ENCODE assay signal across 22 cellular contexts in the genomic region with DNA sequence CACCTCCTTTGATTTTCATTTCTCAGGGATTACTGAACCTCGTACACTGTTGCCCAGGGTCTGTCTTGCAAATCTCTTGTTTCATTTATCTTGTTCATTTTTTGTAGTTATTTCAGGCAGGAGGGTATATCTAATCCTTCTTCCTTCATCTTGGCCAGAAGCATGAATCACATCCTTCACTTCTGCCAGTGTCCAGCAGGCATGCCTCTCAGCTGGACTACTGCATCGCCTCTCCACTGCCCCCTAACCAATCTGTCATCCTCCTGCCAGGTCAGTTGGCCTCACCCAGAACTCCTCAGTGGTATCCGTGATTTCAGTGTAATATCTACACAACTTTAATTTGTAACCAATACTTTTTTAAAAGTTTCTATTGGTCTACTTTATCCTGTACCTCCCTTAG.
DNase-seq lines count a peak whose midpoint lies in the region; TF ChIP-seq lines count a peak whose summit lies in the region.
"Had no signal": no experiment of that assay in that cellular context is flagged by ENCODE, and none has a peak within 500 bp of the region (broad histone marks: within the 10 kb centered on the region; RNA-seq: fewer than 3 reads in every experiment).

No MANE protein-coding gene starts in this region.

- WGBS in endodermal cell (ENCODE audit: insufficient coverage in 1 of 2, insufficient read length in 1 of 2), 2 experiments, result 80 to 86% methylated on average over 1 to 3 of the region's 3 CpGs
- WGBS in testis, 2 donors, result 79 to 84% methylated on average over 3 of the region's 3 CpGs

- H3K27me3 ChIP-seq in endodermal cell (ENCODE audit: control insufficient read depth, insufficient read depth, low read length, poor library complexity, severe bottlenecking), result no peaks in the 10 kb centered on the region
- H3K27me3 ChIP-seq in neural progenitor cell, result no peaks in the 10 kb centered on the region
- no peaks in the 10 kb centered on the region for H3K27me3 ChIP-seq in testis
- no peaks in the 10 kb centered on the region for H3K27me3 ChIP-seq in osteoblast (ENCODE audit: insufficient read depth, low read length)
- H3K27me3 ChIP-seq: BE2C had no signal

- H3K9ac ChIP-seq in endodermal cell (ENCODE audit: extremely low read depth, low read length, poor library complexity, severe bottlenecking), result no peak overlapping the region
- H3K9ac ChIP-seq in neural progenitor cell, result no peak overlapping the region

- H3K9me3 ChIP-seq in endodermal cell (ENCODE audit: control insufficient read depth, low read length) (no peaks in the 10 kb centered on the region), neural progenitor cell (ENCODE audit: low read depth) (no peaks in the 10 kb centered on the region), testis (no peaks in the 10 kb centered on the region), osteoblast (ENCODE audit: low read depth, low read length) (peaks cover 5% of the 10 kb centered on the region)
- H3K9me3 ChIP-seq: BE2C had no signal

- H3K4me3 ChIP-seq in endodermal cell (ENCODE audit: low read length) (no peak overlapping the region), neural progenitor cell (no peak overlapping the region), testis (no peak overlapping the region), osteoblast (ENCODE audit: insufficient read depth, low read length) (no peak overlapping the region)
- H3K4me3 ChIP-seq: A549, GM12878, K562 had no signal

- H3K9me3 Mint-ChIP-seq in endodermal cell, result peaks cover 5% of the 10 kb centered on the region
- peaks cover 8% of the 10 kb centered on the region for H3K9me3 Mint-ChIP-seq in neural progenitor cell

- H3K4me1 Mint-ChIP-seq in endodermal cell (no peaks in the 10 kb centered on the region), neural progenitor cell (peaks cover 4% of the 10 kb centered on the region)
- H3K4me1 Mint-ChIP-seq: CD8-positive, alpha-beta memory T cell had no signal

- H3K79me2 ChIP-seq in neural progenitor cell (ENCODE audit: low read depth) (no peaks in the 10 kb centered on the region), osteoblast (ENCODE audit: insufficient read depth, low read length) (no peaks in the 10 kb centered on the region)

- intact Hi-C loops in testis (cut with DNase I; ENCODE audit: low total_unique reads), result no loop called here

- in situ Hi-C loops in ACHN (cut with HindIII; ENCODE audit: low pct_ligation_motif_present, low pct_unique_long_range_greater_than_20kb, low sequenced_read_pairs), result no loop called here

- TF ChIP-seq CTCF in endodermal cell (conservative IDR thresholded peaks at IDR 0.05) (peak; percentile 27), neural progenitor cell (IDR thresholded peaks at IDR 0.05) (peak; percentile 12), testis (IDR thresholded peaks at IDR 0.05) (no peak), osteoblast (IDR thresholded peaks at IDR 0.05; ENCODE audit: extremely low read depth, low read depth, low read length) (no peak)

- no peaks in the 10 kb centered on the region for H3K4me1 ChIP-seq in endodermal cell (ENCODE audit: control insufficient read depth, insufficient read depth, low read length)
- H3K4me1 ChIP-seq in neural progenitor cell, result peaks cover 3% of the 10 kb centered on the region
- H3K4me1 ChIP-seq in testis, result no peaks in the 10 kb centered on the region
- H3K4me1 ChIP-seq in osteoblast (ENCODE audit: insufficient read depth, low read length), result no peaks in the 10 kb centered on the region
- H3K4me1 ChIP-seq: A549, BE2C had no signal

- no peak overlapping the region for H3K4me3 Mint-ChIP-seq in endodermal cell
- no peak overlapping the region for H3K4me3 Mint-ChIP-seq in neural progenitor cell
- H3K4me3 Mint-ChIP-seq: CD4-positive, CD25-positive, alpha-beta regulatory T cell; CD8-positive, alpha-beta memory T cell had no signal

- H3K36me3 Mint-ChIP-seq in endodermal cell (ENCODE audit: low read depth), result no peaks in the 10 kb centered on the region
- peaks cover 2% of the 10 kb centered on the region for H3K36me3 Mint-ChIP-seq in neural progenitor cell
- H3K36me3 Mint-ChIP-seq: CD4-positive, CD25-positive, alpha-beta regulatory T cell; CD8-positive, alpha-beta memory T cell had no signal

- DNase-seq in ACHN (peak; percentile 24), RKO (ENCODE audit: low spot score) (peak; percentile 3), endodermal cell (no peak), neural progenitor cell (ENCODE audit: low spot score) (no peak), SKM-1 treated with dmso at 0.1 percent for 144 hours (lab: John Stamatoyannopoulos, UW; ENCODE audit: unreplicated experiment) (no peak), testis (no peak), osteoblast (ENCODE audit: insufficient read length, low spot score, missing footprints) (no peak)
- DNase-seq: BE2C; C1 segment of cervical spinal cord; CD4-positive, CD25-positive, alpha-beta regulatory T cell; CD8-positive, alpha-beta memory T cell; COR-L47; DMS 273 treated with DMSO at 0.1 percent for 48 hours; DMS53; DND-41; EL; HCEC 1CT; IMR-90 had no signal

- H2AFZ ChIP-seq in neural progenitor cell (replicated peaks) (no peak overlapping the region), osteoblast (ENCODE audit: low read length) (no peak overlapping the region)

- H4K20me1 ChIP-seq in neural progenitor cell (ENCODE audit: low read depth) (no peaks in the 10 kb centered on the region), osteoblast (ENCODE audit: insufficient read depth, low read length) (no peaks in the 10 kb centered on the region)

- no peaks in the 10 kb centered on the region for H3F3A ChIP-seq in neural progenitor cell (ENCODE audit: low read depth)

- no peaks in the 10 kb centered on the region for H3K36me3 ChIP-seq in endodermal cell (ENCODE audit: control insufficient read depth, insufficient read depth, low read length)
- no peaks in the 10 kb centered on the region for H3K36me3 ChIP-seq in neural progenitor cell
- H3K36me3 ChIP-seq in testis (ENCODE audit: low read depth, missing control alignments), result no peaks in the 10 kb centered on the region
- no peaks in the 10 kb centered on the region for H3K36me3 ChIP-seq in osteoblast (ENCODE audit: insufficient read depth, low read length)
- H3K36me3 ChIP-seq: BE2C had no signal

- H3K27ac Mint-ChIP-seq in endodermal cell (no peak overlapping the region), neural progenitor cell (no peak overlapping the region)
- H3K27ac Mint-ChIP-seq: CD4-positive, CD25-positive, alpha-beta regulatory T cell; CD8-positive, alpha-beta memory T cell had no signal

- H3K4me2 ChIP-seq in neural progenitor cell (no peak overlapping the region), osteoblast (ENCODE audit: insufficient read depth, low read length) (no peak overlapping the region)
- H3K4me2 ChIP-seq: A549 had no signal

- no peak for TF ChIP-seq POLR2A in testis (IDR thresholded peaks at IDR 0.05)

- H3K27me3 Mint-ChIP-seq in endodermal cell (ENCODE audit: insufficient read depth) (no peaks in the 10 kb centered on the region), neural progenitor cell (ENCODE audit: insufficient read depth, low read depth) (no peaks in the 10 kb centered on the region)
- H3K27me3 Mint-ChIP-seq: CD4-positive, CD25-positive, alpha-beta regulatory T cell; CD8-positive, alpha-beta memory T cell had no signal

- H3K27ac ChIP-seq in endodermal cell (ENCODE audit: low read depth, low read length) (no peak overlapping the region), neural progenitor cell (no peak overlapping the region), testis (no peak overlapping the region), osteoblast (ENCODE audit: low read depth, low read length) (no peak overlapping the region)
- H3K27ac ChIP-seq: 22Rv1, A549 had no signal

Comparison
In these comparisons a context has a peak if more than half of its experiments do, and no peak if none do; other contexts are left out.
1. DNase-seq: peak in ACHN (single experiment) and RKO (single experiment); none in endodermal cell (single experiment), neural progenitor cell (single experiment), SKM-1 treated with dmso at 0.1 percent for 144 hours (single experiment), testis (single experiment) and osteoblast (single experiment).
2. CTCF ChIP-seq: peak in endodermal cell (single experiment) and neural progenitor cell (single experiment); none in testis (0 of 3) and osteoblast (single experiment).